In the genomic region with DNA sequence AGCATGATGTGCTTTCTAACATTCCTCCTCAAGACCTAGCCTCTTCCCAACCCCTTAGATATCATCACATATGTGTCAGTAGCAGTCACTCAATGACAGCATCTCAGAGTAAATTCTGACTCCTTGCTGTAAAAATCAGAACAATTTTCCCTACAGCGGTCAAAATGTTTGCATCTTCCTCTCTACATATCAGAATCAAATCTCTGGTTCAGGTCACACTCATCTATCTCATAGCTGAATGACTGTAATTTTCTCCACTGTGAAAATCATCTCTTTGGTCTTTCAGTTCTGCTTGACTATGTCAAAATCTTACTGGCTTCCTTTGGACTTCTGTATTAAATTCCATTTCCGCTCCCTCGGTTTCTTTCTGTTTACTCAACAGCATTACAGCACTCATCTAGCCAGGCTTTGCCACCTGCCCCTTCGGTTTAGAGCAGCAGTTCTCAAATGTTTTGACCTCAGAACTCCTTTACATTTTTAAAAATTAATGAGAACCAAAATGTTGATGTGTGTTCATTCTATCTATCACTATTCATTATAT, we compare ENCODE assay signal across 16 cellular contexts.
"Had no signal": no experiment of that assay in that cellular context is flagged by ENCODE, and none has a peak within 500 bp of the region (broad histone marks: within the 10 kb centered on the region; RNA-seq: fewer than 3 reads in every experiment).

No MANE protein-coding gene starts in this region.

- H3K9me3 ChIP-seq: pancreas, testis had no signal

- H3K4me3 Mint-ChIP-seq: activated B cell treated with CpG ODN at 0.5 μM for 24 hours; activated naive CD8-positive, alpha-beta T cell treated with anti-CD3 and anti-CD28 coated beads, Interleukin-2, amount 10 ng/mL, durations not matched to agents 7 days and 5 days; memory B cell; natural killer cell treated with Interleukin-12 subunit alpha and Interleukin-12 subunit beta and Interleukin-15 and Interleukin-18, amount 100 ng/mL, for 72 hours; stimulated activated naive CD8-positive, alpha-beta T cell treated with anti-CD3 and anti-CD28 coated beads, Interleukin-15, amount 100 ng/mL, for 72 hours; T-helper 17 cell had no signal

- H3K27me3 ChIP-seq: pancreas, testis had no signal

- H3K4me1 ChIP-seq: pancreas, testis had no signal

- H3K27me3 Mint-ChIP-seq: stimulated activated naive CD8-positive, alpha-beta T cell treated with anti-CD3 and anti-CD28 coated beads, Interleukin-15, amount 100 ng/mL, for 72 hours had no signal

- H3K27ac Mint-ChIP-seq: activated B cell treated with CpG ODN at 0.5 μM for 24 hours; activated naive CD8-positive, alpha-beta T cell treated with anti-CD3 and anti-CD28 coated beads, Interleukin-2, amount 10 ng/mL, durations not matched to agents 7 days and 5 days; memory B cell; natural killer cell treated with Interleukin-12 subunit alpha and Interleukin-12 subunit beta and Interleukin-15 and Interleukin-18, amount 100 ng/mL, for 72 hours; stimulated activated naive CD8-positive, alpha-beta T cell treated with anti-CD3 and anti-CD28 coated beads, Interleukin-15, amount 100 ng/mL, for 72 hours; T-helper 17 cell had no signal

- H3K36me3 ChIP-seq: pancreas had no signal

- H3K36me3 Mint-ChIP-seq: activated naive CD8-positive, alpha-beta T cell treated with anti-CD3 and anti-CD28 coated beads, Interleukin-2, amount 10 ng/mL, durations not matched to agents 7 days and 5 days; memory B cell; natural killer cell treated with Interleukin-12 subunit alpha and Interleukin-12 subunit beta and Interleukin-15 and Interleukin-18, amount 100 ng/mL, for 72 hours had no signal

- H3K4me1 Mint-ChIP-seq: activated B cell treated with CpG ODN at 0.5 μM for 24 hours, memory B cell had no signal

- ATAC-seq: esophagus mucosa; left colon; natural killer cell treated with Interleukin-12 subunit alpha and Interleukin-12 subunit beta and Interleukin-15 and Interleukin-18, amount 100 ng/mL, for 72 hours; pancreas; stimulated activated naive CD8-positive, alpha-beta T cell treated with anti-CD3 and anti-CD28 coated beads, Interleukin-15, amount 100 ng/mL, for 72 hours; T-helper 17 cell had no signal

- H3K4me3 ChIP-seq: pancreas, testis had no signal

- DNase-seq: activated B cell treated with CpG ODN at 0.5 μM for 24 hours; activated gamma-delta T cell; activated naive CD8-positive, alpha-beta T cell treated with anti-CD3 and anti-CD28 coated beads, Interleukin-2, amount 10 ng/mL, durations not matched to agents 7 days and 5 days; activated T-cell treated with anti-CD3 and anti-CD28 coated beads, Interleukin-2, amount 50 U/mL, for 1 hour; aorta; glutamatergic neuron; left colon; pancreas; stimulated activated CD4-positive, alpha-beta T cell treated with anti-CD3 and anti-CD28 coated beads, Interleukin-15, amount 100 ng/mL, for 24 hours; stimulated activated CD4-positive, alpha-beta T cell treated with anti-CD3 and anti-CD28 coated beads, Interleukin-4, amount 100 ng/mL, for 24 hours; stimulated activated naive CD8-positive, alpha-beta T cell treated with anti-CD3 and anti-CD28 coated beads, Interleukin-15, amount 100 ng/mL, for 72 hours; T-helper 17 cell; testis had no signal

- H3K9me3 Mint-ChIP-seq: activated B cell treated with CpG ODN at 0.5 μM for 24 hours; memory B cell; natural killer cell treated with Interleukin-12 subunit alpha and Interleukin-12 subunit beta and Interleukin-15 and Interleukin-18, amount 100 ng/mL, for 72 hours; stimulated activated naive CD8-positive, alpha-beta T cell treated with anti-CD3 and anti-CD28 coated beads, Interleukin-15, amount 100 ng/mL, for 72 hours had no signal

- H3K27ac ChIP-seq: pancreas, testis had no signal
